In the genomic region with DNA sequence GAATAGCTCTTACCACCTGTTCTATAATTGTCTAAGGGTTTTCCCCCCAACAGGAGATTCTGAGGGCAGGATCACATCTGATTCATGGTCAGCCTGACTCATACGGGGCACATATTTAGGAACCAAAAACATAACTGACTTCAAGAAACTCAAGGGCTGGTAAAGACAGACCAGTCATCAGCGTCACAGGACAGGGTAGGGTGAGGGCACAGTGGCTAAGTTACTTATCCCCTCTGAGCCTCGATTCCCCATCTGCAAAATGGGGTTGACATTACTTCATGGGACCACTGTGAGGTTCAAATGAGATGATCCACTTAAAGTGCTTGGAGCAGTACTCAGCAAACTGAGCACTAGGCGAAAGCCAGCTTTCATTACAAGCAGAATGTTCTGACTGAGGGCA, we compare ENCODE assay signal across 8 cellular contexts. TPM values are rescaled to one million over a fixed set of nuclear protein-coding genes. Genes with fewer than 3 reads are reported as not detected.
DNase-seq lines count a peak whose midpoint lies in the region; ATAC-seq lines count a peak whose summit lies in the region.

No MANE protein-coding gene starts in this region.

- no peak overlapping the region for H3K9ac ChIP-seq in neuronal stem cell (ENCODE audit: low read depth, low read length, poor library complexity)

- peak overlapping the region; percentile 98 for H2AFZ ChIP-seq in neuronal stem cell (ENCODE audit: low read length)

- peak; percentile 54 to 74 for DNase-seq in activated CD4-positive, alpha-beta T cell treated with anti-CD3 and anti-CD28 coated beads, Interleukin-2, amount 50 U/mL, for 48 hours
- DNase-seq in epithelial cell of prostate (ENCODE audit: low read depth, low spot score) (no peak), neuronal stem cell (ENCODE audit: low spot score) (no peak), aorta (no peak), COLO668 (lab: John Stamatoyannopoulos, UW; ENCODE audit: unreplicated experiment) (no peak), Ammon's horn (ENCODE audit: low spot score) (no peak)

- H3K27me3 ChIP-seq in neuronal stem cell (ENCODE audit: control insufficient read depth in 3 of 3, insufficient read depth in 3 of 3, low read depth in 1 of 3, low read length in 3 of 3), result no peaks in the 10 kb centered on the region
- no peaks in the 10 kb centered on the region for H3K27me3 ChIP-seq in aorta (ENCODE audit: control insufficient read depth in 1 of 2, insufficient read depth in 2 of 2, low read length in 1 of 2)

- H3K27ac ChIP-seq in epithelial cell of prostate (peak overlapping the region; percentile 92), neuronal stem cell (replicated peaks; ENCODE audit: low read length) (no peak overlapping the region), aorta (ENCODE audit: low read depth in 1 of 2, low read length in 2 of 2) (peak overlapping the region in 1 of 2 donors; percentile 61)

- H2BK120ac ChIP-seq in neuronal stem cell (ENCODE audit: low read depth, low read length), result no peak overlapping the region

- H2BK12ac ChIP-seq in neuronal stem cell (ENCODE audit: low read length), result no peak overlapping the region

- no peak overlapping the region for H4K91ac ChIP-seq in neuronal stem cell (ENCODE audit: low read depth, low read length, poor library complexity)

- ATAC-seq in GM18858 (IDR thresholded peaks at IDR 0.05; ENCODE audit: unreplicated experiment), result peak; percentile 42
- ATAC-seq in HG03439 (IDR thresholded peaks at IDR 0.05; ENCODE audit: unreplicated experiment), result peak; percentile 50
- ATAC-seq in aorta (ENCODE audit: low FRiP score), result no peak

- intact Hi-C loops in aorta (cut with DNase I), result loop anchor here (1.0 to 5.0 kb wide), 4 partner anchors 10 to 155 kb away; a partner anchor contains a TSS

- H3K14ac ChIP-seq in neuronal stem cell (ENCODE audit: low read length), result no peak overlapping the region

- no CpG with 5 or more reads among the region's 4 CpGs for WGBS in neuronal stem cell (ENCODE audit: extremely low coverage in 2 of 2, insufficient read length in 2 of 2, insufficient replicate concordance in 1 of 2), 2 donors
- 10 to 13% methylated on average over 4 of the region's 4 CpGs for WGBS in aorta, 2 donors

- H3K9me3 ChIP-seq in neuronal stem cell (replicated peaks in 1 of 2; ENCODE audit: control insufficient read depth in 2 of 2, insufficient read depth in 1 of 2, low read depth in 1 of 2, low read length in 2 of 2) (no peaks in the 10 kb centered on the region), aorta (ENCODE audit: control insufficient read depth, low read length) (no peaks in the 10 kb centered on the region)

- peak overlapping the region; percentile 66 for H3K4me2 ChIP-seq in neuronal stem cell (ENCODE audit: insufficient read depth, low read length, poor library complexity, severe bottlenecking)

- H2BK5ac ChIP-seq in neuronal stem cell (ENCODE audit: low read length), result no peak overlapping the region

- H3K4ac ChIP-seq in neuronal stem cell (ENCODE audit: low read length), result no peak overlapping the region

- H3K4me3 ChIP-seq in neuronal stem cell (ENCODE audit: low read length in 2 of 2) (peak overlapping the region; percentile 86 to 94), aorta (ENCODE audit: low read length in 2 of 2) (peak overlapping the region; percentile 71 to 90)

- H3K18ac ChIP-seq in neuronal stem cell (ENCODE audit: low read length), result no peak overlapping the region

- no peak overlapping the region for H2BK15ac ChIP-seq in neuronal stem cell (ENCODE audit: low read length)

- H2AK5ac ChIP-seq in neuronal stem cell (ENCODE audit: low read depth, low read length), result no peak overlapping the region

- H3K23ac ChIP-seq in neuronal stem cell (ENCODE audit: low read depth, low read length, poor library complexity), result no peak overlapping the region

- H3K4me1 ChIP-seq in neuronal stem cell (ENCODE audit: control insufficient read depth in 2 of 2, insufficient read depth in 1 of 2, low read depth in 1 of 2, low read length in 2 of 2) (peaks cover 4 to 12% of the 10 kb centered on the region in 2 donors), aorta (ENCODE audit: control insufficient read depth in 1 of 2, insufficient read depth in 2 of 2, low read length in 2 of 2) (peaks cover 0 to 6% of the 10 kb centered on the region in 2 donors)

- peaks cover 0 to 20% of the 10 kb centered on the region in 2 donors for H3K36me3 ChIP-seq in neuronal stem cell (replicated peaks in 1 of 2; ENCODE audit: control insufficient read depth in 2 of 2, insufficient read depth in 2 of 2, low read length in 2 of 2)
- peaks cover 0 to 3% of the 10 kb centered on the region in 2 donors for H3K36me3 ChIP-seq in aorta (ENCODE audit: control insufficient read depth in 1 of 2, insufficient read depth in 2 of 2, low read length in 1 of 2)

- peaks cover 11% of the 10 kb centered on the region for H3K79me1 ChIP-seq in neuronal stem cell (ENCODE audit: low read depth, low read length)

- no peak overlapping the region for H4K8ac ChIP-seq in neuronal stem cell (ENCODE audit: low read depth, low read length)

RNA-seq across cellular contexts. Expression of a gene that starts 0.6 kb away (rescaled TPM):
- polyA plus RNA-seq in neuronal stem cell (2013, experiment 1 of 2), result 28.4 TPM
- polyA plus RNA-seq in neuronal stem cell (2013, experiment 2 of 2), result 26.9 TPM
- total RNA-seq in aorta, result 10 to 100 TPM; 25.9 to 30.8 TPM
- polyA plus RNA-seq in aorta, result 10 to 100 TPM; 21.2 to 25.9 TPM

RNA-seq across cellular contexts. Expression of a gene that starts 0.7 kb away (rescaled TPM):
- 7.9 TPM for polyA plus RNA-seq in neuronal stem cell (2013, experiment 1 of 2)
- 6.8 TPM for polyA plus RNA-seq in neuronal stem cell (2013, experiment 2 of 2)
- 10 to 100 TPM; 32.2 to 32.5 TPM for total RNA-seq in aorta
- polyA plus RNA-seq in aorta, result 1 to 10 TPM; 3.5 to 5.5 TPM

RNA-seq across cellular contexts. Expression of a gene that starts 42.5 kb away (rescaled TPM):
- 8.2 TPM for polyA plus RNA-seq in neuronal stem cell (2013, experiment 1 of 2)
- 8.3 TPM for polyA plus RNA-seq in neuronal stem cell (2013, experiment 2 of 2)
- 10 to 100 TPM in 1 of 2 donors, 1 to 10 TPM in 1; 7.7 to 13.1 TPM for total RNA-seq in aorta
- 1 to 10 TPM; 6.0 to 8.4 TPM for polyA plus RNA-seq in aorta

RNA-seq across cellular contexts. Expression of a gene that starts 57.1 kb away (rescaled TPM):
- polyA plus RNA-seq in neuronal stem cell (2013, experiment 1 of 2), result 9.5 TPM
- polyA plus RNA-seq in neuronal stem cell (2013, experiment 2 of 2), result 9.4 TPM
- total RNA-seq in aorta, result 10 to 100 TPM in 1 of 2 donors, 1 to 10 TPM in 1; 10.0 to 16.4 TPM
- 10 to 100 TPM; 10.8 to 28.3 TPM for polyA plus RNA-seq in aorta

Comparison
In these comparisons a context has a peak if more than half of its experiments do, and no peak if none do; other contexts are left out.
1. DNase-seq: peak in activated CD4-positive, alpha-beta T cell treated with anti-CD3 and anti-CD28 coated beads, Interleukin-2, amount 50 U/mL, for 48 hours (2 of 2); none in epithelial cell of prostate (single experiment), neuronal stem cell (single experiment), aorta (0 of 2), COLO668 (single experiment) and Ammon's horn (single experiment).